Comparison of ENCODE assay signal across 1 cellular context in genomic region chr18:31490838-31491237, GRCh38.
TF ChIP-seq lines count a peak whose summit lies in the region.

No MANE protein-coding gene starts in this region.

TF ChIP-seq in HCT116, 20 proteins besides CTCF, POLR2A, EP300 and RAD21 (continued from another document):
- TF ChIP-seq YY1 (IDR thresholded peaks at IDR 0.05; ENCODE audit: extremely low read depth, insufficient replicate concordance, low read depth, low read length): no peak
- no peak for TF ChIP-seq SIN3A (IDR thresholded peaks at IDR 0.05; ENCODE audit: low read depth)
- no peak for TF ChIP-seq POLR2AphosphoS5 (IDR thresholded peaks at IDR 0.05; ENCODE audit: low read depth, low read length)
- no peak for TF ChIP-seq ATF3 (IDR thresholded peaks at IDR 0.05)
- TF ChIP-seq FOSL1 (IDR thresholded peaks at IDR 0.05; ENCODE audit: low read depth): no peak
- TF ChIP-seq EZH2phosphoT487 (IDR thresholded peaks at IDR 0.05; ENCODE audit: borderline replicate concordance): no peak
- TF ChIP-seq CEBPB (IDR thresholded peaks at IDR 0.05; ENCODE audit: low read depth): no peak
- TF ChIP-seq TCF7L2 (IDR thresholded peaks at IDR 0.05; ENCODE audit: borderline replicate concordance, extremely low read depth, insufficient read depth, insufficient read length): no peak
